10 cellular contexts compared by ENCODE assay signal in genomic region chr9:99235874-99236627, GRCh38. TPM values are rescaled to one million over a fixed set of nuclear protein-coding genes. Genes with fewer than 3 reads are reported as not detected.
DNase-seq lines count a peak whose midpoint lies in the region; ATAC-seq and TF ChIP-seq lines count a peak whose summit lies in the region.
"Had no signal": no experiment of that assay in that cellular context is flagged by ENCODE, and none has a peak within 500 bp of the region (broad histone marks: within the 10 kb centered on the region; RNA-seq: fewer than 3 reads in every experiment).

No MANE protein-coding gene starts in this region.

- H3K4me1 ChIP-seq in heart left ventricle = peaks cover 0 to 33% (median 10%) of the 10 kb centered on the region in 12 donors

- no peaks in the 10 kb centered on the region for H3K27me3 Mint-ChIP-seq in naive thymus-derived CD8-positive, alpha-beta T cell

- H3K4me3 Mint-ChIP-seq in naive thymus-derived CD8-positive, alpha-beta T cell = peak overlapping the region in 1 of 10 donors; percentile 29

- peak overlapping the region in 8 of 10 donors; percentile 6 to 79 (median 40) for H3K27ac Mint-ChIP-seq in naive thymus-derived CD8-positive, alpha-beta T cell

- H3K36me3 ChIP-seq in heart left ventricle = peaks cover 0 to 51% (median 26%) of the 10 kb centered on the region in 9 donors

- intact Hi-C loops in heart left ventricle (cut with DNase I) = loop anchor here in 1 of 10 donors (10.0 kb wide), 1 partner anchor 689 kb away; no protein-coding TSS in a partner anchor

- no peak overlapping the region for H3K27ac ChIP-seq in heart left ventricle

- DNase-seq in naive thymus-derived CD8-positive, alpha-beta T cell = peak in 1 of 10 donors; percentile 7
- DNase-seq in KG1 (lab: John Stamatoyannopoulos, UW) (no peak), NCI-H1436 (lab: John Stamatoyannopoulos, UW) (no peak), heart left ventricle (no peak), NCI-H1694 (lab: John Stamatoyannopoulos, UW) (no peak)
- DNase-seq: activated naive CD4-positive, alpha-beta T cell treated with anti-CD3 and anti-CD28 coated beads, Interleukin-2, amount 50 U/mL, for 16 hours; stomach had no signal

- no peak for TF ChIP-seq POLR2A in heart left ventricle (IDR thresholded peaks at IDR 0.05)

- H3K4me3 ChIP-seq in heart left ventricle = no peak overlapping the region
- H3K4me3 ChIP-seq: stomach had no signal

- H3K9me3 ChIP-seq in heart left ventricle = no peaks in the 10 kb centered on the region
- H3K9me3 ChIP-seq: stomach had no signal

- no peak for TF ChIP-seq CTCF in heart left ventricle (IDR thresholded peaks at IDR 0.05)

- POLR2A ChIA-PET in naive thymus-derived CD8-positive, alpha-beta T cell (lab: Charles Lee) = no interaction called here

- no peaks in the 10 kb centered on the region for H3K27me3 ChIP-seq in heart left ventricle
- H3K27me3 ChIP-seq: stomach had no signal

- 75 to 88% (median 84%) methylated on average over 7 of the region's 7 CpGs for WGBS in heart left ventricle, 4 donors

- H3K4me1 Mint-ChIP-seq in naive thymus-derived CD8-positive, alpha-beta T cell = peaks cover 4 to 19% (median 6%) of the 10 kb centered on the region in 4 donors

- peaks cover 5 to 50% (median 24%) of the 10 kb centered on the region in 3 donors for H3K36me3 Mint-ChIP-seq in naive thymus-derived CD8-positive, alpha-beta T cell

- no peaks in the 10 kb centered on the region for H3K9me3 Mint-ChIP-seq in naive thymus-derived CD8-positive, alpha-beta T cell

- ATAC-seq in GM18868 (IDR thresholded peaks at IDR 0.05; ENCODE audit: unreplicated experiment) = peak; percentile 94
- peak; percentile 96 for ATAC-seq in GM21619 (IDR thresholded peaks at IDR 0.05; ENCODE audit: unreplicated experiment)
- ATAC-seq in HG03520 (IDR thresholded peaks at IDR 0.05; ENCODE audit: unreplicated experiment) = peak; percentile 97
- peak; percentile 38 to 65 for ATAC-seq in naive thymus-derived CD8-positive, alpha-beta T cell
- no peak for ATAC-seq in heart left ventricle

RNA-seq across cellular contexts. Expression of gene SEC61B, which starts 14.0 kb away (rescaled TPM):
- total RNA-seq in naive thymus-derived CD8-positive, alpha-beta T cell = 10 to 100 TPM; 47.4 to 48.1 TPM
- polyA plus RNA-seq in naive thymus-derived CD8-positive, alpha-beta T cell = 100 to 1,000 TPM; 218 to 285 (median 263) TPM
- 10 to 100 TPM; 29.9 to 62.5 (median 39.5) TPM for total RNA-seq in heart left ventricle
- 100 to 1,000 TPM in 1 of 2 donors, 10 to 100 TPM in 1; 82.5 to 165 TPM for polyA plus RNA-seq in heart left ventricle

RNA-seq across cellular contexts. Expression of gene ALG2, which starts 14.3 kb away (rescaled TPM):
- total RNA-seq in naive thymus-derived CD8-positive, alpha-beta T cell = 10 to 100 TPM; 17.3 to 21.9 TPM
- polyA plus RNA-seq in naive thymus-derived CD8-positive, alpha-beta T cell = 10 to 100 TPM; 16.1 to 23.7 (median 17.8) TPM
- total RNA-seq in heart left ventricle = 10 to 100 TPM; 13.0 to 21.6 (median 14.8) TPM
- polyA plus RNA-seq in heart left ventricle = 10 to 100 TPM in 1 of 2 donors, 1 to 10 TPM in 1; 8.7 to 17.2 TPM

Comparison
In these comparisons a context has a peak if more than half of its experiments do, and no peak if none do; other contexts are left out.
1. ATAC-seq: peak in GM18868 (single experiment), GM21619 (single experiment), HG03520 (single experiment) and naive thymus-derived CD8-positive, alpha-beta T cell (2 of 2); none in heart left ventricle (0 of 4).